ENCODE assay signal across 7 cellular contexts in the genomic region with DNA sequence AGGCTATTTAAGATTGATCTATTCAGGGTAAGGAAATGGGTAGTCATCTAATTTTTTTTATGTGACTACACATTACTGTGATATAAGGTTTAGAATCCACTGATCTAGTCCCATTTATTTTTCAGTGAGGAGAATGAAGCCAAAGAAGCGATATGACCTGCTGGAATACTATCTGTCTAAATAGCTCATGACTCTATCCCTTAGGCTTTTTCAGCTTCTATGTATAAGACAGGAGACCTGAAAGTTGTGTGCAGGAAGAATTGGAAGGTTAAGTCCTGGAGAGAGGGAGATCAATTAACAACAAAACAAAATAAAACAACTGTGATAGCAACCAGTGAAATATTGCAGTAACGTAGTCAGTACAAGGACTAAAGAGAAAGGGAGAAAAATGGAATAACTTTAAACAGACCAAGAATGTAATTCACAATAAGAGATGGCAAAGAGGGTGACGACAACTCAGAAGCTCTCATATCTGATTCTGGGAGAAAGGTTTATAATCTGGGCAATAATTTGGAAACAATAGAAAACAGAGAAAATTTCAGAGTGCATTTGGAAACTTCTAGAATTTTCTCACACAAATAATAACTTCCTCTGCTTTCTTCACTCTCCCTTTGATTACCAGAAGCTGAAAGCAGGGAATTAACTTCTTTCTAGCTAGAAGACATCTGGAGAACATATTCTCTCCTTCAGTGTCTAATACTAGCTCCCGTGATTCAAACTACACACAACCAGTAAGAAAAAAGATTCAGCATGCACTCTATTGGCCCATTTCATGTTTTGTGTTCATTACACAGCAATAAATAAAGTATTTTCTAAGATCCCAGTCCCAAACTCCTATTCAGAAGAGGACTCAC. TPM values are rescaled to one million over a fixed set of nuclear protein-coding genes. Genes with fewer than 3 reads are reported as not detected.
DNase-seq lines count a peak whose midpoint lies in the region; ATAC-seq and TF ChIP-seq lines count a peak whose summit lies in the region.

No MANE protein-coding gene starts in this region.

- H3K36me3 ChIP-seq in MG63, result no peaks in the 10 kb centered on the region

- peak overlapping the region; percentile 45 for H3K4me3 ChIP-seq in MG63
- peak overlapping the region; percentile 42 for H3K4me3 ChIP-seq in fibroblast of mammary gland (ENCODE audit: control insufficient read depth, low read depth, low read length)

- DNase-seq in MG63 (no peak), fibroblast of mammary gland (ENCODE audit: low read depth) (no peak), NCI-H187 treated with DMSO at 0.1 percent for 48 hours (lab: John Stamatoyannopoulos, UW) (no peak), SHP77 treated with DMSO at 0.1 percent for 48 hours (lab: John Stamatoyannopoulos, UW) (no peak)
- DNase-seq in stimulated activated naive CD8-positive, alpha-beta T cell treated with anti-CD3 and anti-CD28 coated beads, Interleukin-15, amount 100 ng/mL, for 72 hours, result no peak
- no peak for DNase-seq in stimulated activated CD4-positive, alpha-beta T cell treated with anti-CD3 and anti-CD28 coated beads, Interleukin-4, amount 100 ng/mL, for 24 hours

- H3K27ac Mint-ChIP-seq in stimulated activated naive CD8-positive, alpha-beta T cell treated with anti-CD3 and anti-CD28 coated beads, Interleukin-15, amount 100 ng/mL, for 72 hours, result peak overlapping the region; percentile 68 to 99

- peaks cover 31% of the 10 kb centered on the region for H3K4me1 Mint-ChIP-seq in stimulated activated naive CD8-positive, alpha-beta T cell treated with anti-CD3 and anti-CD28 coated beads, Interleukin-15, amount 100 ng/mL, for 72 hours

- H3K4me3 Mint-ChIP-seq in stimulated activated naive CD8-positive, alpha-beta T cell treated with anti-CD3 and anti-CD28 coated beads, Interleukin-15, amount 100 ng/mL, for 72 hours, result peak overlapping the region; percentile 90 to 98

- no peaks in the 10 kb centered on the region for H3K27me3 ChIP-seq in MG63

- no peaks in the 10 kb centered on the region for H3K9me3 ChIP-seq in MG63

- no peaks in the 10 kb centered on the region for H3K27me3 Mint-ChIP-seq in stimulated activated naive CD8-positive, alpha-beta T cell treated with anti-CD3 and anti-CD28 coated beads, Interleukin-15, amount 100 ng/mL, for 72 hours

- no peaks in the 10 kb centered on the region for H3K9me3 Mint-ChIP-seq in stimulated activated naive CD8-positive, alpha-beta T cell treated with anti-CD3 and anti-CD28 coated beads, Interleukin-15, amount 100 ng/mL, for 72 hours

- ATAC-seq in GM19395 (IDR thresholded peaks at IDR 0.05; ENCODE audit: unreplicated experiment), result peak; percentile 33
- peak; percentile 58 for ATAC-seq in stimulated activated naive CD8-positive, alpha-beta T cell treated with anti-CD3 and anti-CD28 coated beads, Interleukin-15, amount 100 ng/mL, for 72 hours

- no peak for TF ChIP-seq CTCF in fibroblast of mammary gland (conservative IDR thresholded peaks at IDR 0.05; ENCODE audit: control insufficient read depth, insufficient read depth, low read depth, low read length)

RNA-seq across cellular contexts. Expression of gene CASP12, which starts 19.2 kb away (rescaled TPM):
- not detected in 2 replicates for total RNA-seq in MG63 (2014; rRNA removed; shearing (Covaris generic); ENCODE audit: low replicate concordance)

RNA-seq across cellular contexts. Expression of gene CASP4, which starts 50.9 kb away (rescaled TPM):
- total RNA-seq in MG63 (2014; rRNA removed; shearing (Covaris generic); ENCODE audit: low replicate concordance), result 38.6 and 64.4 TPM in 2 replicates
